ENCODE assay signal across 1 cellular context in genomic region chr20:63657937-63658748, GRCh38.
TF ChIP-seq lines count a peak whose summit lies in the region.

TSS of gene RTEL1 (plus strand) at chr20:63658312. CDS start at chr20:63659403, 1,091 bp downstream.

TF ChIP-seq in HEK293, 187 proteins besides CTCF, POLR2A, EP300 and RAD21 (continued from another document and continues in another):
- TF ChIP-seq INSM2 (tag by site-specific recombination; IDR thresholded peaks at IDR 0.05) (peak; percentile 88), SETDB1 (IDR thresholded peaks at IDR 0.05; ENCODE audit: insufficient read length, low read length) (no peak), TCF7L2 (IDR thresholded peaks at IDR 0.05; ENCODE audit: borderline replicate concordance, low read depth, low read length) (no peak), PRDM2 (tag by site-specific recombination; IDR thresholded peaks at IDR 0.05; ENCODE audit: borderline replicate concordance) (no peak), ZNF416 (tag by site-specific recombination; IDR thresholded peaks at IDR 0.05) (no peak), ZNF514 (tag by site-specific recombination; IDR thresholded peaks at IDR 0.05) (no peak), ZNF184 (tag by site-specific recombination; IDR thresholded peaks at IDR 0.05) (0 out of 2 replicates have a peak, but pooled peaks have one; percentile 40), OSR2 (tag by site-specific recombination; IDR thresholded peaks at IDR 0.05) (peak; percentile 40; the same call in 1 of the 2 replicates), KLF17 (tag by site-specific recombination; IDR thresholded peaks at IDR 0.05) (peak; percentile 98), ZNF510 (tag by site-specific recombination; IDR thresholded peaks at IDR 0.05; ENCODE audit: insufficient replicate concordance) (no peak), YY2 (tag by site-specific recombination; IDR thresholded peaks at IDR 0.05) (peak; percentile 94), ZSCAN16 (tag by site-specific recombination; IDR thresholded peaks at IDR 0.05) (peak; percentile 67; the same call in 1 of the 2 replicates), ZSCAN30 (tag by site-specific recombination; IDR thresholded peaks at IDR 0.05) (peak; percentile 83), ZBTB10 (tag by site-specific recombination; IDR thresholded peaks at IDR 0.05) (peak; percentile 92), ZNF785 (tag by site-specific recombination; IDR thresholded peaks at IDR 0.05) (peak; percentile 87), PRDM10 (tag by site-specific recombination; IDR thresholded peaks at IDR 0.05) (peak; percentile 80), ZNF155 (tag by site-specific recombination; IDR thresholded peaks at IDR 0.05) (no peak), ZNF624 (tag by site-specific recombination; IDR thresholded peaks at IDR 0.05) (no peak), ZNF114 (tag by site-specific recombination; IDR thresholded peaks at IDR 0.05) (no peak), ZNF600 (tag by site-specific recombination; IDR thresholded peaks at IDR 0.05) (peak; percentile 78), ZBTB20 (tag by site-specific recombination; IDR thresholded peaks at IDR 0.05) (peak; percentile 99; the same call in 1 of the 2 replicates), YY1 (tag by site-specific recombination; IDR thresholded peaks at IDR 0.05) (peak; percentile 92), PATZ1 (tag by site-specific recombination; IDR thresholded peaks at IDR 0.05) (peak; percentile 72), TSHZ1 (tag by site-specific recombination; IDR thresholded peaks at IDR 0.05; ENCODE audit: borderline replicate concordance) (peak; percentile 77; the same call in 1 of the 2 replicates), ZNF18 (tag by site-specific recombination; IDR thresholded peaks at IDR 0.05) (peak; percentile 72), ZNF639 (tag by site-specific recombination; IDR thresholded peaks at IDR 0.05) (peak; percentile 99)
